ENCODE assay signal across 8 cellular contexts in genomic region chr1:29120955-29121485, GRCh38. TPM values are rescaled to one million over a fixed set of nuclear protein-coding genes. Genes with fewer than 3 reads are reported as not detected.
DNase-seq lines count a peak whose midpoint lies in the region; ATAC-seq and TF ChIP-seq lines count a peak whose summit lies in the region.

No MANE protein-coding gene starts in this region.

- H3F3A ChIP-seq in PC-3 (ENCODE audit: low read length, unreplicated experiment), result no peaks in the 10 kb centered on the region

- BruUV-seq in PC-3 (replicated peaks; lab: Mats Ljungman, UMichigan), result no TSS peak

- H3K9ac ChIP-seq in PC-3 (ENCODE audit: low read length), result no peak overlapping the region

- H2AFZ ChIP-seq in PC-3 (ENCODE audit: low read length), result no peak overlapping the region

- H3K79me2 ChIP-seq in PC-3 (ENCODE audit: low read length), result no peaks in the 10 kb centered on the region

- H3K9me2 ChIP-seq in PC-3 (replicated peaks; ENCODE audit: low read length), result no peaks in the 10 kb centered on the region

- no peak overlapping the region for H3K4me2 ChIP-seq in PC-3 (ENCODE audit: low read length)

- TF ChIP-seq CTCF in fibroblast of the aortic adventitia (IDR thresholded peaks at IDR 0.05; ENCODE audit: insufficient read depth, low read length) (peak; percentile 50), PC-3 (conservative IDR thresholded peaks at IDR 0.05; ENCODE audit: low read depth, low read length) (no peak)

- no peak overlapping the region for H3K27ac ChIP-seq in PC-3 (ENCODE audit: low read length)

- ATAC-seq in PC-3, result no peak
- ATAC-seq in GM21619 (IDR thresholded peaks at IDR 0.05; ENCODE audit: unreplicated experiment), result no peak
- no peak for ATAC-seq in HG02798 (IDR thresholded peaks at IDR 0.05; ENCODE audit: poor library complexity, unreplicated experiment)

- intact Hi-C loops in PC-3 (cut with micrococcal nuclease), result loop anchor here (5.0 kb wide), 1 partner anchor 61 kb away; the partner anchor contains the start of gene SRSF4

- no peaks in the 10 kb centered on the region for H3K36me3 ChIP-seq in PC-3 (ENCODE audit: low read depth, low read length)

- no peaks in the 10 kb centered on the region for H3K27me3 ChIP-seq in PC-3 (ENCODE audit: low read length)

- DNase-seq in EL (peak; percentile 45), NCI-H2171 (lab: John Stamatoyannopoulos, UW) (peak; percentile 27), activated T-cell treated with anti-CD3 and anti-CD28 coated beads for 1 hour (ENCODE audit: low read depth) (peak; percentile 53), fibroblast of the aortic adventitia (ENCODE audit: low read depth) (peak; percentile 39), retina (peak; percentile 72), PC-3 (no peak)

- CTCF ChIA-PET in PC-3 (lab: Charles Lee), result interaction anchor here (0.6 kb wide), 1 partner anchor 227 kb away, joined by 3 read pairs; no protein-coding TSS in a partner anchor

- no peaks in the 10 kb centered on the region for H3K9me3 ChIP-seq in PC-3 (ENCODE audit: low read length)

- no peaks in the 10 kb centered on the region for H4K20me1 ChIP-seq in PC-3 (ENCODE audit: low read length)

- H3K4me3 ChIP-seq in fibroblast of the aortic adventitia (ENCODE audit: low read depth, low read length), result peak overlapping the region; percentile 79
- no peak overlapping the region for H3K4me3 ChIP-seq in PC-3 (ENCODE audit: low read length)

- POLR2A ChIA-PET in PC-3 (lab: Charles Lee; ENCODE audit: unreplicated experiment), result no interaction called here

- H3K4me1 ChIP-seq in PC-3 (ENCODE audit: insufficient read depth, low read length), result peaks cover 18% of the 10 kb centered on the region

RNA-seq across cellular contexts. Expression of gene TMEM200B, which starts 2.7 kb away (rescaled TPM):
- total RNA-seq in fibroblast of the aortic adventitia (ENCODE audit: low replicate concordance) (9.5 and 24.9 TPM in 2 replicates), PC-3 (2014; rRNA removed) (9.0 and 9.3 TPM in 2 replicates)
